Comparison of ENCODE assay signal across 9 cellular contexts in genomic region chr12:26768611-26769603, GRCh38.
A peak's percentile ranks its signal among the peaks of the same experiment; 100 is the strongest.
DNase-seq lines count a peak whose midpoint lies in the region; ATAC-seq, FAIRE-seq and TF ChIP-seq lines count a peak whose summit lies in the region.
"Had no signal": no experiment of that assay in that cellular context is flagged by ENCODE, and none has a peak within 500 bp of the region (broad histone marks: within the 10 kb centered on the region; RNA-seq: fewer than 3 reads in every experiment).

No MANE protein-coding gene starts in this region.

- peak; percentile 70 for ATAC-seq in GM21390 (IDR thresholded peaks at IDR 0.05; ENCODE audit: unreplicated experiment)
- peak; percentile 62 for ATAC-seq in HG03460 (IDR thresholded peaks at IDR 0.05; ENCODE audit: unreplicated experiment)

- TF ChIP-seq CTCF in bronchial epithelial cell (IDR thresholded peaks at IDR 0.05; ENCODE audit: insufficient read depth, low read length, severe bottlenecking) (no peak), esophagus squamous epithelium (IDR thresholded peaks at IDR 0.05) (no peak), lower leg skin (IDR thresholded peaks at IDR 0.05) (no peak)

- peak; percentile 47 for FAIRE-seq in bronchial epithelial cell (lab: Jason Lieb, UNC)

- DNase-seq in DMS79 (lab: John Stamatoyannopoulos, UW) (peak; percentile 59), bronchial epithelial cell (ENCODE audit: low read depth) (no peak), esophagus squamous epithelium (lab: John Stamatoyannopoulos, UW) (no peak), lower leg skin (ENCODE audit: low spot score in 2 of 2) (no peak), globus pallidus (ENCODE audit: low spot score) (no peak), NCI-H82 treated with DMSO at 0.1 percent for 48 hours (lab: John Stamatoyannopoulos, UW; ENCODE audit: unreplicated experiment) (no peak)
- DNase-seq: dermis blood vessel endothelial cell had no signal

- H3K4me3 ChIP-seq in bronchial epithelial cell (ENCODE audit: low read depth, low read length) (no peak overlapping the region), esophagus squamous epithelium (no peak overlapping the region), lower leg skin (ENCODE audit: low read depth, poor library complexity, severe bottlenecking) (no peak overlapping the region)

- 73% methylated on average over 1 of the region's 1 CpG for WGBS in esophagus squamous epithelium, 2 donors
- 75 to 81% methylated on average over 1 of the region's 1 CpG for WGBS in lower leg skin, 2 donors

- H3K36me3 ChIP-seq in bronchial epithelial cell (ENCODE audit: control insufficient read depth, insufficient read depth, low read length) (no peaks in the 10 kb centered on the region), esophagus squamous epithelium (no peaks in the 10 kb centered on the region)

- no peaks in the 10 kb centered on the region for H3K9me3 ChIP-seq in esophagus squamous epithelium

- no peaks in the 10 kb centered on the region for H3K27me3 ChIP-seq in bronchial epithelial cell (ENCODE audit: control insufficient read depth, insufficient read depth, low read length)
- no peaks in the 10 kb centered on the region for H3K27me3 ChIP-seq in esophagus squamous epithelium

- TF ChIP-seq POLR2A in esophagus squamous epithelium (IDR thresholded peaks at IDR 0.05) (no peak), lower leg skin (IDR thresholded peaks at IDR 0.05) (no peak)

- no peak overlapping the region for H3K27ac ChIP-seq in esophagus squamous epithelium

- intact Hi-C loops in esophagus squamous epithelium (cut with DNase I) (no loop called here), lower leg skin (cut with DNase I; ENCODE audit: low total_unique reads) (no loop called here)

- H3K4me1 ChIP-seq in esophagus squamous epithelium: no peaks in the 10 kb centered on the region
